ENCODE assay signal across 8 cellular contexts in the genomic region with DNA sequence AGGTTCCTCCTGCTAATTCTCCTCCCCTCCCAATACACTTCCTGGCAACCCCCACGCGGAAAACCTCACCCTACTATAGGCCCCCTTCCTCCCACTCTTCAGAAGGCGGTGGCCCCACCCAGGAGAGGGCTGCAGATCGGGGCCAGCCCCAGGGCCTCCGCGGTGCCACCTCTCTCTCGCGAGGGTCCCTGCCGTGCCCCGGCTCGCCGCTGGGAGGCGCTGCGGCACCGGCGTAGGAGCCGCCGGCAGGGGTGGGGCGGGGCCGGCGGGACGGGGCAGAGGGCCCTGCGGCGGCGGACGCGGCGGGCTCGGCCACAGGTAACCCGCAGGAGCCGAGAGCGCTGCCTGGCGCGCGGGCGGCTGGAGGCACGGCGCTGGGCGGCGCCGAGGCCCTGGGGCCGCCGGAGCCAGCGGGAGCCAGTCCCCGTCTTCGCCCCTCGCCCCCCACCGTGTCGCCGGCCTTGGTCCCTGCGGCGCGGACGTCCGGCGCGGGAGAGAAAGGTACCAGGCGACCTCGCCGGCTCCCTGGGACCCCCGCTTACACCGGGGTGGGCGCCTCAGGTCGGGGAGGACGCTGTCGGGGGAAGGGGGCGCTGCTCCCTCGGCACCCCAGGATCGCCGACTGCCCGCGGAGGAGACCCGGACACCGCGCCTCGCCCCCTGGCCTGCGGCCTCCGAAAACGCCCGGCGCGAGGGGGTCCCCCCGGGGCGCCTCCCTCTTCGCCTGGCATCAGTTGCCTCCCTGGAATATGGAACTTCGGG. TPM values are rescaled to one million over a fixed set of nuclear protein-coding genes. Genes with fewer than 3 reads are reported as not detected.
A peak's percentile ranks its signal among the peaks of the same experiment; 100 is the strongest.
DNase-seq lines count a peak whose midpoint lies in the region; ATAC-seq and TF ChIP-seq lines count a peak whose summit lies in the region.

A gene (plus strand): TSS at position 278 of the 762 bp plus-strand sequence. CDS start 133,825 bp downstream, outside the sequence.

- H2AFZ ChIP-seq in DND-41 (ENCODE audit: low read depth, low read length): no peak within 1 kb of the TSS; the same call in 1 of the 2 replicates

- DNase-seq in DND-41: peak; percentile 69
- peak; percentile 57 for DNase-seq in Jurkat, Clone E6-1 (ENCODE audit: low read depth, low spot score)
- DNase-seq in activated naive CD4-positive, alpha-beta T cell treated with anti-CD3 and anti-CD28 coated beads, Interleukin-2, amount 50 U/mL, for 72 hours (ENCODE audit: low spot score in 2 of 2): peak; percentile 86 to 98
- DNase-seq in cardiac muscle cell (ENCODE audit: low read depth in 1 of 2, low spot score in 1 of 2): peak; percentile 67 to 87
- peak; percentile 24 for DNase-seq in pons (ENCODE audit: low spot score)
- DNase-seq in upper lobe of left lung: peak; percentile 88 to 98

- H3K4me3 ChIP-seq in DND-41 (ENCODE audit: low read depth in 1 of 2, low read length in 2 of 2) (peak within 1 kb of the TSS in 1 of 2 experiments; percentile 44; a peak in 2 of 4 replicates), cardiac muscle cell (peak within 1 kb of the TSS; percentile 57), upper lobe of left lung (peak within 1 kb of the TSS; percentile 38 to 96 (median 78))
- H3K4me3 ChIP-seq in Jurkat, Clone E6-1 (ENCODE audit: low read length): peak within 1 kb of the TSS; percentile 39

- WGBS in upper lobe of left lung, 2 donors: 0 to 3% methylated on average over 7 to 37 of the region's 86 CpGs

- peak within 1 kb of the TSS; percentile 54 for H3K4me2 ChIP-seq in DND-41 (ENCODE audit: insufficient read depth, low read length)

- ATAC-seq in DND-41 (ENCODE audit: insufficient read depth, low read depth) (peak; percentile 97), GM21619 (IDR thresholded peaks at IDR 0.05; ENCODE audit: unreplicated experiment) (peak; percentile 88), SK-N-SH treated with all-trans-retinoic acid at 6 μM for 48 hours (peak; percentile 97), upper lobe of left lung (ENCODE audit: low FRiP score in 2 of 2) (peak; percentile 95 to 99)
- peak; percentile 94 to 95 for ATAC-seq in activated naive CD4-positive, alpha-beta T cell treated with anti-CD3 and anti-CD28 coated beads, Interleukin-2, amount 50 U/mL, for 72 hours

- no peaks in the 10 kb centered on the region for H3K36me3 ChIP-seq in DND-41 (ENCODE audit: insufficient read depth, low read length)
- no peaks in the 10 kb centered on the region for H3K36me3 ChIP-seq in cardiac muscle cell
- no peaks in the 10 kb centered on the region for H3K36me3 ChIP-seq in upper lobe of left lung

- H4K20me1 ChIP-seq in DND-41 (ENCODE audit: insufficient read depth, low read length): no peaks in the 10 kb centered on the region

- H3K9me3 Mint-ChIP-seq in activated naive CD4-positive, alpha-beta T cell treated with anti-CD3 and anti-CD28 coated beads, Interleukin-2, amount 50 U/mL, for 72 hours: no peaks in the 10 kb centered on the region

- H3K27ac Mint-ChIP-seq in activated naive CD4-positive, alpha-beta T cell treated with anti-CD3 and anti-CD28 coated beads, Interleukin-2, amount 50 U/mL, for 72 hours: no peak within 1 kb of the TSS

- H3K27ac ChIP-seq in DND-41 (ENCODE audit: low read length) (no peak within 1 kb of the TSS), cardiac muscle cell (no peak within 1 kb of the TSS), upper lobe of left lung (peak within 1 kb of the TSS; percentile 1 to 82 (median 72))

- peak within 1 kb of the TSS; percentile 34; the same call in 1 of the 2 replicates for H3K9ac ChIP-seq in DND-41 (ENCODE audit: low read depth, low read length)

- H3K9me3 ChIP-seq in DND-41 (ENCODE audit: insufficient read depth, low read length, severe bottlenecking) (no peaks in the 10 kb centered on the region), cardiac muscle cell (ENCODE audit: low read depth) (no peaks in the 10 kb centered on the region), upper lobe of left lung (no peaks in the 10 kb centered on the region)

- TF ChIP-seq CTCF in DND-41 (IDR thresholded peaks at IDR 0.05; ENCODE audit: borderline replicate concordance, extremely low read depth, low read length, poor library complexity, severe bottlenecking) (peak; percentile 78), cardiac muscle cell (IDR thresholded peaks at IDR 0.05; ENCODE audit: low read depth, low read length) (peak; percentile 72), upper lobe of left lung (IDR thresholded peaks at IDR 0.05) (peak; percentile 97 to 99 (median 99))

- TF ChIP-seq EP300 in upper lobe of left lung (IDR thresholded peaks at IDR 0.05): no peak

- peaks cover 8% of the 10 kb centered on the region for H3K27me3 ChIP-seq in DND-41 (ENCODE audit: insufficient read depth, low read length, poor library complexity)
- H3K27me3 ChIP-seq in cardiac muscle cell: no peaks in the 10 kb centered on the region
- no peaks in the 10 kb centered on the region for H3K27me3 ChIP-seq in upper lobe of left lung

- peak in 2 of 4 donors; percentile 24 to 36 for TF ChIP-seq POLR2A in upper lobe of left lung (IDR thresholded peaks at IDR 0.05)

- no peaks in the 10 kb centered on the region for H3K36me3 Mint-ChIP-seq in activated naive CD4-positive, alpha-beta T cell treated with anti-CD3 and anti-CD28 coated beads, Interleukin-2, amount 50 U/mL, for 72 hours

- H3K4me1 ChIP-seq in DND-41 (ENCODE audit: insufficient read depth, low read length) (peaks cover 4% of the 10 kb centered on the region; the same call in 1 of the 2 replicates), cardiac muscle cell (ENCODE audit: low read depth) (peaks cover 13% of the 10 kb centered on the region), upper lobe of left lung (peaks cover 3 to 22% (median 9%) of the 10 kb centered on the region in 4 donors)

- H3K79me2 ChIP-seq in DND-41 (ENCODE audit: insufficient read depth, low read length): no peaks in the 10 kb centered on the region

TF ChIP-seq in SK-N-SH treated with all-trans-retinoic acid at 6 μM for 48 hours, 23 proteins besides CTCF, POLR2A, EP300 and RAD21:
- TF ChIP-seq ZFP30 (CRISPR knock-in tag; IDR thresholded peaks at IDR 0.05): no peak
- TF ChIP-seq ZC3H10 (CRISPR knock-in tag; IDR thresholded peaks at IDR 0.05): no peak
- TF ChIP-seq GLIS3 (CRISPR knock-in tag; IDR thresholded peaks at IDR 0.05): no peak
- TF ChIP-seq PPARA (CRISPR knock-in tag; IDR thresholded peaks at IDR 0.05; ENCODE audit: borderline replicate concordance): no peak
- TF ChIP-seq, protein P1, sequence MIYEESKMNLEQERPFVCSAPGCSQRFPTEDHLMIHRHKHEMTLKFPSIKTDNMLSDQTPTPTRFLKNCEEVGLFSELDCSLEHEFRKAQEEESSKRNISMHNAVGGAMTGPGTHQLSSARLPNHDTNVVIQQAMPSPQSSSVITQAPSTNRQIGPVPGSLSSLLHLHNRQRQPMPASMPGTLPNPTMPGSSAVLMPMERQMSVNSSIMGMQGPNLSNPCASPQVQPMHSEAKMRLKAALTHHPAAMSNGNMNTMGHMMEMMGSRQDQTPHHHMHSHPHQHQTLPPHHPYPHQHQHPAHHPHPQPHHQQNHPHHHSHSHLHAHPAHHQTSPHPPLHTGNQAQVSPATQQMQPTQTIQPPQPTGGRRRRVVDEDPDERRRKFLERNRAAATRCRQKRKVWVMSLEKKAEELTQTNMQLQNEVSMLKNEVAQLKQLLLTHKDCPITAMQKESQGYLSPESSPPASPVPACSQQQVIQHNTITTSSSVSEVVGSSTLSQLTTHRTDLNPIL (CRISPR knock-in tag; IDR thresholded peaks at IDR 0.05; ENCODE audit: low read depth): no peak
- no peak for TF ChIP-seq ZNF8 (CRISPR knock-in tag; IDR thresholded peaks at IDR 0.05)
- TF ChIP-seq ESRRG (CRISPR knock-in tag; IDR thresholded peaks at IDR 0.05): no peak
- TF ChIP-seq, protein P2, sequence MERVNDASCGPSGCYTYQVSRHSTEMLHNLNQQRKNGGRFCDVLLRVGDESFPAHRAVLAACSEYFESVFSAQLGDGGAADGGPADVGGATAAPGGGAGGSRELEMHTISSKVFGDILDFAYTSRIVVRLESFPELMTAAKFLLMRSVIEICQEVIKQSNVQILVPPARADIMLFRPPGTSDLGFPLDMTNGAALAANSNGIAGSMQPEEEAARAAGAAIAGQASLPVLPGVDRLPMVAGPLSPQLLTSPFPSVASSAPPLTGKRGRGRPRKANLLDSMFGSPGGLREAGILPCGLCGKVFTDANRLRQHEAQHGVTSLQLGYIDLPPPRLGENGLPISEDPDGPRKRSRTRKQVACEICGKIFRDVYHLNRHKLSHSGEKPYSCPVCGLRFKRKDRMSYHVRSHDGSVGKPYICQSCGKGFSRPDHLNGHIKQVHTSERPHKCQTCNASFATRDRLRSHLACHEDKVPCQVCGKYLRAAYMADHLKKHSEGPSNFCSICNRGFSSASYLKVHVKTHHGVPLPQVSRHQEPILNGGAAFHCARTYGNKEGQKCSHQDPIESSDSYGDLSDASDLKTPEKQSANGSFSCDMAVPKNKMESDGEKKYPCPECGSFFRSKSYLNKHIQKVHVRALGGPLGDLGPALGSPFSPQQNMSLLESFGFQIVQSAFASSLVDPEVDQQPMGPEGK (CRISPR knock-in tag; IDR thresholded peaks at IDR 0.05; ENCODE audit: borderline replicate concordance): no peak
- TF ChIP-seq TCF4 (CRISPR knock-in tag; IDR thresholded peaks at IDR 0.05; ENCODE audit: borderline replicate concordance): no peak
- no peak for TF ChIP-seq RARB (CRISPR knock-in tag; IDR thresholded peaks at IDR 0.05)
- no peak for TF ChIP-seq ZNF70 (CRISPR knock-in tag; IDR thresholded peaks at IDR 0.05)

RNA-seq across cellular contexts. Expression of the gene that starts here (rescaled TPM):
- 2.2 TPM for polyA plus RNA-seq in Jurkat, Clone E6-1 (2012; ENCODE audit: insufficient read depth, insufficient read length)
- total RNA-seq in activated naive CD4-positive, alpha-beta T cell treated with anti-CD3 and anti-CD28 coated beads, Interleukin-2, amount 50 U/mL, for 72 hours: 1 to 10 TPM; 2.6 to 5.8 TPM
- 13.7 and 21.5 TPM in 2 replicates for total RNA-seq in cardiac muscle cell
- 10.3 and 16.0 TPM in 2 replicates for polyA plus RNA-seq in cardiac muscle cell
- total RNA-seq in upper lobe of left lung: 10 to 100 TPM; 14.5 to 60.8 (median 30.7) TPM

Comparison
In these comparisons a context has a peak if more than half of its experiments do, and no peak if none do; other contexts are left out.
1. DNase-seq: peak in every context shown above with its lines; median percentile 93 in upper lobe of left lung; 92 in activated naive CD4-positive, alpha-beta T cell treated with anti-CD3 and anti-CD28 coated beads, Interleukin-2, amount 50 U/mL, for 72 hours; 77 in cardiac muscle cell; 69 in DND-41; 57 in Jurkat, Clone E6-1; 24 in pons.
2. H3K27ac ChIP-seq: peak in upper lobe of left lung (4 of 4); none in DND-41 (single experiment) and cardiac muscle cell (single experiment).
3. Peak in every context shown above with its lines, with median percentiles within 50 percentile points of each other: ATAC-seq and CTCF ChIP-seq.